7 cellular contexts compared by ENCODE assay signal in genomic region chr11:66221726-66222236, GRCh38. TPM values are rescaled to one million over a fixed set of nuclear protein-coding genes. Genes with fewer than 3 reads are reported as not detected.
A peak's percentile ranks its signal among the peaks of the same experiment; 100 is the strongest.
DNase-seq lines count a peak whose midpoint lies in the region; ATAC-seq and TF ChIP-seq lines count a peak whose summit lies in the region.

No MANE protein-coding gene starts in this region.

- TF ChIP-seq CTCF in neutrophil (IDR thresholded peaks at IDR 0.05) (no peak), stomach (IDR thresholded peaks at IDR 0.05) (no peak)

- intact Hi-C loops in activated T-helper 2 cell treated with anti-CD3 and anti-CD28 coated beads, Interferon-gamma antibody, Interleukin-2, Interleukin-4, amounts not matched to agents 10 μg/mL and 5 μg/mL and 100 μg/mL, durations not matched to agents 14 hours and 24 hours and 36 hours (cut with micrococcal nuclease) = loop anchor here (1.0 to 2.0 kb wide), 3 partner anchors 37 to 107 kb away; no protein-coding TSS in a partner anchor
- intact Hi-C loops in stomach (cut with DNase I; ENCODE audit: low total_unique reads) = loop anchor here (5.0 kb wide), 1 partner anchor 41 kb away; no protein-coding TSS in a partner anchor

- H3K9me3 Mint-ChIP-seq in activated T-helper 2 cell treated with anti-CD3 and anti-CD28 coated beads, Interferon-gamma antibody, Interleukin-2, Interleukin-4, amounts not matched to agents 10 μg/mL and 5 μg/mL and 100 μg/mL, durations not matched to agents 14 hours and 24 hours and 36 hours = no peaks in the 10 kb centered on the region

- peak; percentile 8 for ATAC-seq in GM18498 (IDR thresholded peaks at IDR 0.05; ENCODE audit: unreplicated experiment)
- ATAC-seq in HG03280 (IDR thresholded peaks at IDR 0.05; ENCODE audit: unreplicated experiment) = peak; percentile 8

- no peak for TF ChIP-seq POLR2A in stomach (IDR thresholded peaks at IDR 0.05)

- H3K27me3 Mint-ChIP-seq in activated T-helper 2 cell treated with anti-CD3 and anti-CD28 coated beads, Interferon-gamma antibody, Interleukin-2, Interleukin-4, amounts not matched to agents 10 μg/mL and 5 μg/mL and 100 μg/mL, durations not matched to agents 14 hours and 24 hours and 36 hours (ENCODE audit: low read depth) = no peaks in the 10 kb centered on the region

- no peak for TF ChIP-seq EP300 in stomach (IDR thresholded peaks at IDR 0.05)

- peak overlapping the region; percentile 90 for H3K27ac Mint-ChIP-seq in activated T-helper 2 cell treated with anti-CD3 and anti-CD28 coated beads, Interferon-gamma antibody, Interleukin-2, Interleukin-4, amounts not matched to agents 10 μg/mL and 5 μg/mL and 100 μg/mL, durations not matched to agents 14 hours and 24 hours and 36 hours

- H3K4me3 Mint-ChIP-seq in activated T-helper 2 cell treated with anti-CD3 and anti-CD28 coated beads, Interferon-gamma antibody, Interleukin-2, Interleukin-4, amounts not matched to agents 10 μg/mL and 5 μg/mL and 100 μg/mL, durations not matched to agents 14 hours and 24 hours and 36 hours (ENCODE audit: low read depth) = peak overlapping the region; percentile 3

- H3K36me3 ChIP-seq in neutrophil (peaks cover 93% of the 10 kb centered on the region), stomach (peaks cover 26 to 70% (median 68%) of the 10 kb centered on the region in 4 donors)

- peaks cover 16% of the 10 kb centered on the region for H3K4me1 Mint-ChIP-seq in activated T-helper 2 cell treated with anti-CD3 and anti-CD28 coated beads, Interferon-gamma antibody, Interleukin-2, Interleukin-4, amounts not matched to agents 10 μg/mL and 5 μg/mL and 100 μg/mL, durations not matched to agents 14 hours and 24 hours and 36 hours (ENCODE audit: low read depth)

- no peak for DNase-seq in activated T-helper 2 cell treated with anti-CD3 and anti-CD28 coated beads, Interferon-gamma antibody, Interleukin-2, Interleukin-4, amounts not matched to agents 10 μg/mL and 5 μg/mL and 100 μg/mL, durations not matched to agents 14 hours and 24 hours and 36 hours (ENCODE audit: low spot score)
- DNase-seq in substantia nigra (lab: John Stamatoyannopoulos, UW) (no peak), stomach (no peak), mucosa of gallbladder (ENCODE audit: low spot score) (no peak)

- WGBS in stomach, 5 donors = 74 to 81% (median 77%) methylated on average over 9 of the region's 9 CpGs

- H3K36me3 Mint-ChIP-seq in activated T-helper 2 cell treated with anti-CD3 and anti-CD28 coated beads, Interferon-gamma antibody, Interleukin-2, Interleukin-4, amounts not matched to agents 10 μg/mL and 5 μg/mL and 100 μg/mL, durations not matched to agents 14 hours and 24 hours and 36 hours (ENCODE audit: low read depth) = peaks cover 45% of the 10 kb centered on the region

- H3K4me3 ChIP-seq in neutrophil (ENCODE audit: low read depth in 1 of 2, low read length in 1 of 2) (no peak overlapping the region), stomach (no peak overlapping the region)

- H3K27ac ChIP-seq in neutrophil = peak overlapping the region; percentile 67
- H3K27ac ChIP-seq in substantia nigra (ENCODE audit: low read depth, low read length, poor library complexity, severe bottlenecking) = no peak overlapping the region
- H3K27ac ChIP-seq in stomach = peak overlapping the region in 1 of 5 donors; percentile 35

- H3K4me1 ChIP-seq in neutrophil (ENCODE audit: control insufficient read depth in 1 of 2, insufficient read depth in 1 of 2, low read depth in 1 of 2, low read length in 1 of 2) (peaks cover 0 to 5% of the 10 kb centered on the region in 2 experiments), stomach (peaks cover 0 to 11% (median 9%) of the 10 kb centered on the region in 4 donors)

- no peaks in the 10 kb centered on the region for H3K9me3 ChIP-seq in neutrophil
- H3K9me3 ChIP-seq in stomach = no peaks in the 10 kb centered on the region

- no peaks in the 10 kb centered on the region for H3K27me3 ChIP-seq in neutrophil
- no peaks in the 10 kb centered on the region for H3K27me3 ChIP-seq in stomach

RNA-seq across cellular contexts. Expression of gene KLC2, which starts 35.7 kb away (rescaled TPM):
- 48.3 and 51.9 TPM in 2 replicates for total RNA-seq in activated T-helper 2 cell treated with anti-CD3 and anti-CD28 coated beads, Interferon-gamma antibody, Interleukin-2, Interleukin-4, amounts not matched to agents 10 μg/mL and 5 μg/mL and 100 μg/mL, durations not matched to agents 14 hours and 24 hours and 36 hours
- total RNA-seq in stomach (10 to 100 TPM in 3 of 5 donors, 1 to 10 TPM in 2; 2.9 to 94.2 (median 12.6) TPM), mucosa of gallbladder (60.8 TPM)
- polyA plus RNA-seq in stomach = 10 to 100 TPM in 2 of 3 donors, 1 to 10 TPM in 1; 7.5 to 19.5 (median 10.7) TPM

RNA-seq across cellular contexts. Expression of gene RAB1B, which starts 46.7 kb away (rescaled TPM):
- total RNA-seq in activated T-helper 2 cell treated with anti-CD3 and anti-CD28 coated beads, Interferon-gamma antibody, Interleukin-2, Interleukin-4, amounts not matched to agents 10 μg/mL and 5 μg/mL and 100 μg/mL, durations not matched to agents 14 hours and 24 hours and 36 hours = 134 and 139 TPM in 2 replicates
- total RNA-seq in stomach (10 to 100 TPM; 19.3 to 93.6 (median 36.7) TPM), mucosa of gallbladder (187 TPM)
- 100 to 1,000 TPM in 2 of 3 donors, 10 to 100 TPM in 1; 98.0 to 170 (median 168) TPM for polyA plus RNA-seq in stomach

RNA-seq across cellular contexts. Expression of gene CNIH2, which starts 56.2 kb away (rescaled TPM):
- total RNA-seq in activated T-helper 2 cell treated with anti-CD3 and anti-CD28 coated beads, Interferon-gamma antibody, Interleukin-2, Interleukin-4, amounts not matched to agents 10 μg/mL and 5 μg/mL and 100 μg/mL, durations not matched to agents 14 hours and 24 hours and 36 hours = 0.91 and 1.5 TPM in 2 replicates
- not detected for total RNA-seq in stomach
- 1 to 10 TPM in 1 of 3 donors, under 1 TPM in 2; 0.50 to 1.5 (median 0.80) TPM for polyA plus RNA-seq in stomach
- 1.1 TPM for total RNA-seq in mucosa of gallbladder
